3 cellular contexts compared by ENCODE assay signal in the genomic region with DNA sequence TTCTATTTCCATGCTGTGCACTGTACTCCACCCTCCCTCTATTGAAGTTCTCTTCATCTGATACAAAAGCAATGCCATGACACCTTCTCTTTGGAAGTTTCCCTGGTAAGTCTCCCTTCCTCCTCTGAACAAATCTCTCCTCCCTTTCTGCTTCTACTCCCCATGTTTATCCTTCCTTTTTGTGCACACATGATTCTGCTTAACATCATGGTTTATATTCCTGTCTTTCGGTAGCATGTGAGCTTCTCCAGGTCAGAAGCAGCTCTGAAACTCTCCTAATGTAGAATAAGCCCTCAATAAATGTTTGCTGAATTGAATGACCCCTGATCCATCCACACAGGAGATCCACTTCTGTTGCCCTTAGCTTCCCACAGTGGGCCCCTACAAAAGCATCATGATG.
"Had no signal": no experiment of that assay in that cellular context is flagged by ENCODE, and none has a peak within 500 bp of the region (broad histone marks: within the 10 kb centered on the region; RNA-seq: fewer than 3 reads in every experiment).

No MANE protein-coding gene starts in this region.

- DNase-seq: GDM1, GF-D8 had no signal

- H3K4me3 ChIP-seq: GM12878 had no signal
